Comparison of ENCODE assay signal across 20 cellular contexts in the genomic region with DNA sequence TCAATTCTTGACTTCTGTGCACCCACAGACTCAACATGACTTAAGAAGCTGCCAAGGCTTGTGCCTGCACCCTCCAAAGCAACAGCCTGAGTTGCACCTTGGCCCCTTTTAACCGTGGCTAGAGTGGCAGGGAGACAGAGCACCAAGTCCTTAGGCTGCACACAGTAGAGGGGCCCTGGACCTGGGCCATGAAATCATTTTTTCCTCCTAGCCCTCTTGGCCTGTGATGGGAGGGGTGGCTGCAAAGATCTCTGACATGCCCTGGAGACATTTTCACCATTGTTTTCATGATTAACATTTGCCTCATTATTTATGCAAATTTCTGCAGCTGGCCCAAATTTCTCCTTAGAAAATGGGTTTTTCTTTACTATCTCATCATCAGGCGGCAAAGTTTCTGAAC.
A peak's percentile ranks its signal among the peaks of the same experiment; 100 is the strongest.
DNase-seq lines count a peak whose midpoint lies in the region; ATAC-seq, FAIRE-seq and TF ChIP-seq lines count a peak whose summit lies in the region.
"Had no signal": no experiment of that assay in that cellular context is flagged by ENCODE, and none has a peak within 500 bp of the region (broad histone marks: within the 10 kb centered on the region; RNA-seq: fewer than 3 reads in every experiment).

No MANE protein-coding gene starts in this region.

- 17% methylated on average over 2 of the region's 2 CpGs for WGBS in A549 (ENCODE audit: missing lambda C conversion rate)
- WGBS in endodermal cell (ENCODE audit: insufficient coverage in 1 of 2, insufficient read length in 1 of 2), 2 experiments, result 81 to 100% methylated on average over 1 to 2 of the region's 2 CpGs

- no peak for TF ChIP-seq POLR2A in A549 (IDR thresholded peaks at IDR 0.05; ENCODE audit: low read length)

- no peak overlapping the region for H3K4me3 ChIP-seq in A549
- peak overlapping the region; percentile 12 for H3K4me3 ChIP-seq in endodermal cell (ENCODE audit: low read length)
- H3K4me3 ChIP-seq: BLaER1 had no signal

- no peaks in the 10 kb centered on the region for H3K4me1 Mint-ChIP-seq in endodermal cell
- H3K4me1 Mint-ChIP-seq in stimulated activated effector memory CD8-positive, alpha-beta T cell treated with anti-CD3 and anti-CD28 coated beads, Interleukin-12 subunit alpha, Interleukin-12 subunit beta, amount 100 ng/mL, for 72 hours, result no peaks in the 10 kb centered on the region
- H3K4me1 Mint-ChIP-seq: CD14-positive monocyte; CD4-positive, alpha-beta memory T cell; CD4-positive, CD25-positive, alpha-beta regulatory T cell; CD8-positive, alpha-beta memory T cell had no signal

- no peak for FAIRE-seq in A549 (lab: Jason Lieb, UNC)
- FAIRE-seq: G401.6, GM12891 had no signal

- H3K27ac Mint-ChIP-seq in endodermal cell, result no peak overlapping the region
- no peak overlapping the region for H3K27ac Mint-ChIP-seq in stimulated activated effector memory CD8-positive, alpha-beta T cell treated with anti-CD3 and anti-CD28 coated beads, Interleukin-12 subunit alpha, Interleukin-12 subunit beta, amount 100 ng/mL, for 72 hours
- H3K27ac Mint-ChIP-seq: CD14-positive monocyte; CD4-positive, alpha-beta memory T cell; CD4-positive, CD25-positive, alpha-beta regulatory T cell; CD8-positive, alpha-beta memory T cell had no signal

- TF ChIP-seq RAD21 in A549 (conservative IDR thresholded peaks at IDR 0.05 in 1 of 2, IDR thresholded peaks at IDR 0.05 in 1 of 2), result no peak

- CTCF ChIA-PET in A549 (lab: Yijun Ruan, JAX), result no interaction called here

- H3K27ac ChIP-seq in A549, result no peak overlapping the region
- H3K27ac ChIP-seq in endodermal cell (ENCODE audit: low read depth, low read length), result no peak overlapping the region
- H3K27ac ChIP-seq: 22Rv1, BLaER1 had no signal

- H3K27me3 Mint-ChIP-seq in endodermal cell (ENCODE audit: insufficient read depth), result no peaks in the 10 kb centered on the region
- H3K27me3 Mint-ChIP-seq: CD4-positive, alpha-beta memory T cell; CD4-positive, CD25-positive, alpha-beta regulatory T cell; CD8-positive, alpha-beta memory T cell had no signal

- H3K4me3 Mint-ChIP-seq in endodermal cell, result no peak overlapping the region
- H3K4me3 Mint-ChIP-seq in stimulated activated effector memory CD8-positive, alpha-beta T cell treated with anti-CD3 and anti-CD28 coated beads, Interleukin-12 subunit alpha, Interleukin-12 subunit beta, amount 100 ng/mL, for 72 hours, result no peak overlapping the region
- H3K4me3 Mint-ChIP-seq: CD14-positive monocyte; CD4-positive, alpha-beta memory T cell; CD4-positive, CD25-positive, alpha-beta regulatory T cell; CD8-positive, alpha-beta memory T cell had no signal

- H3K9ac ChIP-seq in endodermal cell (ENCODE audit: extremely low read depth, low read length, poor library complexity, severe bottlenecking), result no peak overlapping the region
- H3K9ac ChIP-seq: BLaER1 had no signal

- TF ChIP-seq EP300 in A549 (IDR thresholded peaks at IDR 0.05), result no peak

- no peaks in the 10 kb centered on the region for H3K4me1 ChIP-seq in A549
- H3K4me1 ChIP-seq in endodermal cell (ENCODE audit: control insufficient read depth, insufficient read depth, low read length), result no peaks in the 10 kb centered on the region
- H3K4me1 ChIP-seq: BE2C, BLaER1 had no signal

- no peaks in the 10 kb centered on the region for H3K36me3 Mint-ChIP-seq in endodermal cell (ENCODE audit: low read depth)
- H3K36me3 Mint-ChIP-seq in stimulated activated effector memory CD8-positive, alpha-beta T cell treated with anti-CD3 and anti-CD28 coated beads, Interleukin-12 subunit alpha, Interleukin-12 subunit beta, amount 100 ng/mL, for 72 hours, result no peaks in the 10 kb centered on the region
- H3K36me3 Mint-ChIP-seq: CD14-positive monocyte; CD4-positive, alpha-beta memory T cell; CD4-positive, CD25-positive, alpha-beta regulatory T cell; CD8-positive, alpha-beta memory T cell had no signal

- no peak for TF ChIP-seq CTCF in A549 (IDR thresholded peaks at IDR 0.05)
- TF ChIP-seq CTCF in endodermal cell (conservative IDR thresholded peaks at IDR 0.05), result no peak

- H3K9me3 ChIP-seq in A549 (no peaks in the 10 kb centered on the region; the same call in 2 of the 3 replicates), endodermal cell (ENCODE audit: control insufficient read depth, low read length) (peaks cover 15% of the 10 kb centered on the region)
- H3K9me3 ChIP-seq: BE2C had no signal

- ATAC-seq in A549 (no peak), GM18520 (IDR thresholded peaks at IDR 0.05; ENCODE audit: unreplicated experiment) (no peak)
- ATAC-seq in stimulated activated effector memory CD8-positive, alpha-beta T cell treated with anti-CD3 and anti-CD28 coated beads, Interleukin-12 subunit alpha, Interleukin-12 subunit beta, amount 100 ng/mL, for 72 hours, result peak; percentile 19

- H3K27me3 ChIP-seq in endodermal cell (ENCODE audit: control insufficient read depth, insufficient read depth, low read length, poor library complexity, severe bottlenecking), result no peaks in the 10 kb centered on the region
- H3K27me3 ChIP-seq: BE2C, BLaER1 had no signal

- H3K36me3 ChIP-seq in endodermal cell (ENCODE audit: control insufficient read depth, insufficient read depth, low read length), result no peaks in the 10 kb centered on the region
- H3K36me3 ChIP-seq: BE2C, BLaER1 had no signal

- no peak overlapping the region for H3K4me2 ChIP-seq in A549
- H3K4me2 ChIP-seq: BLaER1 had no signal

- DNase-seq in A549 (ENCODE audit: low read depth in 1 of 2, low spot score in 1 of 2) (no peak), endodermal cell (no peak)
- no peak for DNase-seq in stimulated activated effector memory CD8-positive, alpha-beta T cell treated with anti-CD3 and anti-CD28 coated beads, Interleukin-12 subunit alpha, Interleukin-12 subunit beta, amount 100 ng/mL, for 72 hours (ENCODE audit: low spot score in 2 of 2)
- no peak for DNase-seq in activated naive CD4-positive, alpha-beta T cell treated with Interleukin-2 at 50 U/mL for 16 hours
- DNase-seq: ACHN; BE2C; C1 segment of cervical spinal cord; CD4-positive, alpha-beta memory T cell; CD4-positive, CD25-positive, alpha-beta regulatory T cell; CD8-positive, alpha-beta memory T cell; COR-L47; DMS 273 treated with DMSO at 0.1 percent for 48 hours; DMS79 treated with DMSO at 0.1 percent for 48 hours; GF-D8 had no signal

- peaks cover 37% of the 10 kb centered on the region for H3K9me3 Mint-ChIP-seq in endodermal cell
- peaks cover 9% of the 10 kb centered on the region for H3K9me3 Mint-ChIP-seq in stimulated activated effector memory CD8-positive, alpha-beta T cell treated with anti-CD3 and anti-CD28 coated beads, Interleukin-12 subunit alpha, Interleukin-12 subunit beta, amount 100 ng/mL, for 72 hours

- POLR2A ChIA-PET in A549 (lab: Yijun Ruan, JAX), result no interaction called here

TF ChIP-seq in A549, 52 proteins besides CTCF, POLR2A, EP300 and RAD21:
- TF ChIP-seq ZFP36 (IDR thresholded peaks at IDR 0.05; ENCODE audit: borderline replicate concordance, partially characterized antibody), result peak; percentile 82
- TF ChIP-seq NPAS2 (CRISPR knock-in tag; IDR thresholded peaks at IDR 0.05; ENCODE audit: borderline replicate concordance), result no peak
